In genomic region chr15:40565333-40566238, GRCh38 we compare ENCODE assay signal across 8 cellular contexts. TPM values are rescaled to one million over a fixed set of nuclear protein-coding genes. Genes with fewer than 3 reads are reported as not detected.
A peak's percentile ranks its signal among the peaks of the same experiment; 100 is the strongest.
DNase-seq lines count a peak whose midpoint lies in the region; ATAC-seq, FAIRE-seq and TF ChIP-seq lines count a peak whose summit lies in the region.

No MANE protein-coding gene starts in this region.

- 40 to 47% methylated on average over 17 to 20 of the region's 20 CpGs for WGBS in GM23248 (ENCODE audit: low coverage in 1 of 2, low lambda C conversion rate in 2 of 2, missing lambda C conversion rate in 2 of 2), 2 experiments

- H3K4me2 ChIP-seq in GM23248 (ENCODE audit: unreplicated experiment), result peak overlapping the region; percentile 96
- peak overlapping the region; percentile 18 for H3K4me2 ChIP-seq in fibroblast of lung (ENCODE audit: extremely low read depth, insufficient read depth, low read length)

- peaks cover 9% of the 10 kb centered on the region for H3K4me1 ChIP-seq in GM23248 (ENCODE audit: insufficient read depth)
- H3K4me1 ChIP-seq in fibroblast of lung (ENCODE audit: control insufficient read depth, extremely low read depth, insufficient read depth, low read length), result peaks cover 5% of the 10 kb centered on the region
- H3K4me1 ChIP-seq in gastrocnemius medialis, result peaks cover 44 to 53% of the 10 kb centered on the region in 2 donors

- no peak for DNase-seq in GM23248
- no peak for DNase-seq in SK-N-MC (ENCODE audit: low read depth, low spot score)
- DNase-seq in fibroblast of lung (ENCODE audit: low read depth in 2 of 2), result no peak
- DNase-seq in gastrocnemius medialis, result no peak
- DNase-seq in NCI-H226, result no peak
- DNase-seq in UCSD-AML1 (lab: John Stamatoyannopoulos, UW; ENCODE audit: unreplicated experiment), result no peak
- no peak for DNase-seq in DMS153 (lab: John Stamatoyannopoulos, UW)
- no peak for DNase-seq in urothelium cell line (ENCODE audit: low spot score)

- H3K9ac ChIP-seq in GM23248 (peak overlapping the region; percentile 91), SK-N-MC (ENCODE audit: insufficient read length) (no peak overlapping the region), fibroblast of lung (ENCODE audit: insufficient read depth, low read length) (no peak overlapping the region)

- in situ Hi-C loops in GM23248 (cut with MboI), result no loop called here
- in situ Hi-C loops in gastrocnemius medialis (cut with MboI; ENCODE audit: low sequenced_read_pairs in 4 of 4), result no loop called here

- intact Hi-C loops in gastrocnemius medialis (cut with DNase I; ENCODE audit: low total_unique reads), result loop anchor here (1.0 to 10.0 kb wide), 5 partner anchors 15 to 461 kb away; partner anchors contain the start of genes BAHD1, BMF and RMDN3

- TF ChIP-seq CTCF in fibroblast of lung (conservative IDR thresholded peaks at IDR 0.05 in 1 of 2, IDR thresholded peaks at IDR 0.05 in 1 of 2; ENCODE audit: low read depth in 1 of 2, low read length in 2 of 2) (no peak), gastrocnemius medialis (IDR thresholded peaks at IDR 0.05 in 4 of 5, conservative IDR thresholded peaks at IDR 0.05 in 1 of 5) (no peak)

- H3K4me3 ChIP-seq in GM23248, result peak overlapping the region; percentile 95
- H3K4me3 ChIP-seq in SK-N-MC, result peak overlapping the region; percentile 99
- H3K4me3 ChIP-seq in fibroblast of lung (replicated peaks in 1 of 4; ENCODE audit: control extremely low read depth in 1 of 4, insufficient read depth in 1 of 4, low read depth in 3 of 4, low read length in 4 of 4), result peak overlapping the region; percentile 2 to 99 (median 50)
- peak overlapping the region; percentile 46 to 92 (median 68) for H3K4me3 ChIP-seq in gastrocnemius medialis

- H4K20me1 ChIP-seq in GM23248 (ENCODE audit: insufficient read depth) (no peaks in the 10 kb centered on the region), fibroblast of lung (ENCODE audit: control insufficient read depth, extremely low read depth, insufficient read depth, low read length) (no peaks in the 10 kb centered on the region)

- H3F3A ChIP-seq in GM23248 (ENCODE audit: insufficient read depth), result peaks cover 5% of the 10 kb centered on the region; the same call in 1 of the 2 replicates

- no peaks in the 10 kb centered on the region for H3K9me2 ChIP-seq in GM23248 (ENCODE audit: insufficient read depth)

- H3K9me3 ChIP-seq in GM23248 (ENCODE audit: low read depth) (no peaks in the 10 kb centered on the region), SK-N-MC (ENCODE audit: low read depth, low read length) (no peaks in the 10 kb centered on the region), fibroblast of lung (ENCODE audit: control insufficient read depth, insufficient read depth, low read depth, low read length) (no peaks in the 10 kb centered on the region), gastrocnemius medialis (no peaks in the 10 kb centered on the region)

- no peak for FAIRE-seq in urothelium cell line (lab: Jason Lieb, UNC)

- H2AFZ ChIP-seq in GM23248 (peak overlapping the region; percentile 99), fibroblast of lung (ENCODE audit: low read length) (peak overlapping the region; percentile 41)

- TF ChIP-seq POLR2A in gastrocnemius medialis (IDR thresholded peaks at IDR 0.05), result no peak

- H3K27ac ChIP-seq in GM23248 (peak overlapping the region; percentile 55), SK-N-MC (no peak overlapping the region), fibroblast of lung (ENCODE audit: insufficient read depth, low read length) (no peak overlapping the region), gastrocnemius medialis (peak overlapping the region; percentile 96 to 99 (median 97))

- peaks cover 52% of the 10 kb centered on the region for H3K79me2 ChIP-seq in GM23248 (ENCODE audit: insufficient read depth)
- peaks cover 18% of the 10 kb centered on the region for H3K79me2 ChIP-seq in fibroblast of lung (ENCODE audit: control insufficient read depth, insufficient read depth, low read length)

- no peak for ATAC-seq in gastrocnemius medialis

- H3K27me3 ChIP-seq in GM23248 (replicated peaks; ENCODE audit: insufficient read depth) (no peaks in the 10 kb centered on the region), fibroblast of lung (ENCODE audit: control insufficient read depth, insufficient read depth, low read length) (no peaks in the 10 kb centered on the region), gastrocnemius medialis (no peaks in the 10 kb centered on the region)

- H3K36me3 ChIP-seq in GM23248 (ENCODE audit: low read depth) (peaks cover 9% of the 10 kb centered on the region; the same call in 1 of the 2 replicates), SK-N-MC (ENCODE audit: insufficient read depth, low read length) (peaks cover 4% of the 10 kb centered on the region; the same call in 1 of the 2 replicates), fibroblast of lung (ENCODE audit: control insufficient read depth, insufficient read depth, low read length) (no peaks in the 10 kb centered on the region), gastrocnemius medialis (peaks cover 0 to 4% of the 10 kb centered on the region in 2 donors)

RNA-seq across cellular contexts. Expression of gene CCDC32, which starts 0.7 kb away (rescaled TPM):
- 25.7 and 44.7 TPM in 2 replicates for total RNA-seq in GM23248 (2014; rRNA removed; shearing (Covaris generic))
- polyA plus RNA-seq in GM23248 (2016; fragmentation: Nextera tagmentation; extraction: Ambion mirVana), result 26.2 and 29.5 TPM in 2 replicates
- total RNA-seq in fibroblast of lung, result 14.4 and 14.5 TPM in 2 replicates
- polyA plus RNA-seq in fibroblast of lung, result 15.6 and 20.7 TPM in 2 replicates
- polyA plus RNA-seq in fibroblast of lung (2012), result 20.3 and 29.4 TPM in 2 replicates
- polyA minus RNA-seq in fibroblast of lung (ENCODE audit: low replicate concordance), result 6.4 and 8.7 TPM in 2 replicates
- total RNA-seq in gastrocnemius medialis, result 10 to 100 TPM; 11.9 to 24.2 (median 17.2) TPM

RNA-seq across cellular contexts. Expression of gene RPUSD2, which starts 3.5 kb away (rescaled TPM):
- 10.5 and 12.8 TPM in 2 replicates for total RNA-seq in GM23248 (2014; rRNA removed; shearing (Covaris generic))
- polyA plus RNA-seq in GM23248 (2016; fragmentation: Nextera tagmentation; extraction: Ambion mirVana) (8.5 and 9.6 TPM in 2 replicates), fibroblast of lung (4.9 and 6.5 TPM in 2 replicates)
- total RNA-seq in fibroblast of lung (11.6 and 13.1 TPM in 2 replicates), gastrocnemius medialis (1 to 10 TPM; 4.5 to 9.1 (median 6.5) TPM)
- polyA plus RNA-seq in fibroblast of lung (2012), result 7.5 and 10.1 TPM in 2 replicates
- polyA minus RNA-seq in fibroblast of lung (ENCODE audit: low replicate concordance), result 12.8 and 17.3 TPM in 2 replicates

RNA-seq across cellular contexts. Expression of gene KNL1, which starts 28.5 kb away (rescaled TPM):
- 14.5 and 19.1 TPM in 2 replicates for total RNA-seq in GM23248 (2014; rRNA removed; shearing (Covaris generic))
- polyA plus RNA-seq in GM23248 (2016; fragmentation: Nextera tagmentation; extraction: Ambion mirVana) (5.7 and 6.4 TPM in 2 replicates), fibroblast of lung (3.9 and 14.5 TPM in 2 replicates)
- total RNA-seq in fibroblast of lung (2.1 and 5.0 TPM in 2 replicates), gastrocnemius medialis (under 1 TPM in 3 of 4 donors, not detected in 1; 0.10 to 0.33 (median 0.33) TPM)
- polyA plus RNA-seq in fibroblast of lung (2012), result 2.4 and 6.8 TPM in 2 replicates
- polyA minus RNA-seq in fibroblast of lung (ENCODE audit: low replicate concordance), result 0.75 and 1.9 TPM in 2 replicates

Comparison
In these comparisons a context has a peak if more than half of its experiments do, and no peak if none do; other contexts are left out.
1. H3K27ac ChIP-seq: peak in GM23248 (single experiment) and gastrocnemius medialis (4 of 4); none in SK-N-MC (single experiment) and fibroblast of lung (single experiment).
2. Peak in every context shown above with its lines, with median percentiles within 50 percentile points of each other: H3K4me3 ChIP-seq.